ENCODE assay signal across 1 cellular context in genomic region chr2:84807063-84807485, GRCh38.
TF ChIP-seq lines count a peak whose summit lies in the region.

No MANE protein-coding gene starts in this region.

TF ChIP-seq in K562, 482 proteins besides CTCF, POLR2A, EP300 and RAD21 (continued from another document):
- TF ChIP-seq PKNOX1 (IDR thresholded peaks at IDR 0.05): no peak
- TF ChIP-seq, protein P1, sequence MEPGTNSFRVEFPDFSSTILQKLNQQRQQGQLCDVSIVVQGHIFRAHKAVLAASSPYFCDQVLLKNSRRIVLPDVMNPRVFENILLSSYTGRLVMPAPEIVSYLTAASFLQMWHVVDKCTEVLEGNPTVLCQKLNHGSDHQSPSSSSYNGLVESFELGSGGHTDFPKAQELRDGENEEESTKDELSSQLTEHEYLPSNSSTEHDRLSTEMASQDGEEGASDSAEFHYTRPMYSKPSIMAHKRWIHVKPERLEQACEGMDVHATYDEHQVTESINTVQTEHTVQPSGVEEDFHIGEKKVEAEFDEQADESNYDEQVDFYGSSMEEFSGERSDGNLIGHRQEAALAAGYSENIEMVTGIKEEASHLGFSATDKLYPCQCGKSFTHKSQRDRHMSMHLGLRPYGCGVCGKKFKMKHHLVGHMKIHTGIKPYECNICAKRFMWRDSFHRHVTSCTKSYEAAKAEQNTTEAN (CRISPR knock-in tag; IDR thresholded peaks at IDR 0.05): no peak
- TF ChIP-seq JUND (IDR thresholded peaks at IDR 0.05; ENCODE audit: borderline replicate concordance, low read depth, low read length): no peak
- 0 out of 3 replicates have a peak, but pooled peaks have one; percentile 25 for TF ChIP-seq JUND (tag; IDR thresholded peaks at IDR 0.05; ENCODE audit: borderline replicate concordance, low read depth, low read length)
- peak; percentile 69; the same call in 1 of the 2 replicates for TF ChIP-seq SMARCE1 (IDR thresholded peaks at IDR 0.05)
- peak; percentile 78 for TF ChIP-seq TEAD4 (IDR thresholded peaks at IDR 0.05; ENCODE audit: low read length)
- TF ChIP-seq TEAD4 (CRISPR knock-in tag; IDR thresholded peaks at IDR 0.05; ENCODE audit: borderline replicate concordance): no peak
- peak; percentile 52; the same call in 1 of the 2 replicates for TF ChIP-seq MYNN (IDR thresholded peaks at IDR 0.05)
- no peak for TF ChIP-seq MYNN (CRISPR knock-in tag; IDR thresholded peaks at IDR 0.05)
